Comparison of ENCODE assay signal across 12 cellular contexts in genomic region chr14:90645842-90646443, GRCh38.
DNase-seq lines count a peak whose midpoint lies in the region; ATAC-seq and TF ChIP-seq lines count a peak whose summit lies in the region.
"Had no signal": no experiment of that assay in that cellular context is flagged by ENCODE, and none has a peak within 500 bp of the region (broad histone marks: within the 10 kb centered on the region; RNA-seq: fewer than 3 reads in every experiment).

No MANE protein-coding gene starts in this region.

- no peak overlapping the region for H2AFZ ChIP-seq in neural progenitor cell (replicated peaks)

- H3K79me2 ChIP-seq in neural progenitor cell (ENCODE audit: low read depth): no peaks in the 10 kb centered on the region

- peaks cover 44% of the 10 kb centered on the region for H3F3A ChIP-seq in neural progenitor cell (ENCODE audit: low read depth)

- H3K36me3 ChIP-seq in endodermal cell (ENCODE audit: control insufficient read depth, insufficient read depth, low read length) (peaks cover 3% of the 10 kb centered on the region), neural progenitor cell (no peaks in the 10 kb centered on the region), prostate gland (no peaks in the 10 kb centered on the region)

- H3K9ac ChIP-seq in endodermal cell (ENCODE audit: extremely low read depth, low read length, poor library complexity, severe bottlenecking) (no peak overlapping the region), neural progenitor cell (no peak overlapping the region)

- H3K27me3 ChIP-seq in endodermal cell (ENCODE audit: control insufficient read depth, insufficient read depth, low read length, poor library complexity, severe bottlenecking) (no peaks in the 10 kb centered on the region), neural progenitor cell (no peaks in the 10 kb centered on the region), prostate gland (replicated peaks; ENCODE audit: insufficient read depth) (no peaks in the 10 kb centered on the region), right cardiac atrium (ENCODE audit: control insufficient read depth, insufficient read depth) (no peaks in the 10 kb centered on the region)
- H3K27me3 ChIP-seq: right atrium auricular region had no signal

- intact Hi-C loops in prostate gland (cut with DNase I): no loop called here
- intact Hi-C loops in right cardiac atrium (cut with DNase I): no loop called here

- TF ChIP-seq CTCF in endodermal cell (conservative IDR thresholded peaks at IDR 0.05): no peak
- TF ChIP-seq CTCF in neural progenitor cell (IDR thresholded peaks at IDR 0.05): no peak
- no peak for TF ChIP-seq CTCF in prostate gland (IDR thresholded peaks at IDR 0.05)

- H3K4me3 ChIP-seq in endodermal cell (ENCODE audit: low read length): no peak overlapping the region
- H3K4me3 ChIP-seq in neural progenitor cell: no peak overlapping the region
- no peak overlapping the region for H3K4me3 ChIP-seq in prostate gland
- no peak overlapping the region for H3K4me3 ChIP-seq in right cardiac atrium (ENCODE audit: low read length)
- H3K4me3 ChIP-seq: GM12878, right atrium auricular region had no signal

- H4K20me1 ChIP-seq in neural progenitor cell (ENCODE audit: low read depth): no peaks in the 10 kb centered on the region

- H3K4me3 Mint-ChIP-seq in endodermal cell: no peak overlapping the region
- no peak overlapping the region for H3K4me3 Mint-ChIP-seq in neural progenitor cell
- H3K4me3 Mint-ChIP-seq: CD4-positive, CD25-positive, alpha-beta regulatory T cell had no signal

- WGBS in endodermal cell (ENCODE audit: insufficient coverage in 1 of 2, insufficient read length in 1 of 2), 2 experiments: 75 to 83% methylated on average over 6 of the region's 6 CpGs
- 88% methylated on average over 6 of the region's 6 CpGs for WGBS in prostate gland
- WGBS in right cardiac atrium: 95% methylated on average over 6 of the region's 6 CpGs

- peaks cover 42% of the 10 kb centered on the region for H3K4me1 ChIP-seq in endodermal cell (ENCODE audit: control insufficient read depth, insufficient read depth, low read length)
- H3K4me1 ChIP-seq in neural progenitor cell: peaks cover 44% of the 10 kb centered on the region
- no peaks in the 10 kb centered on the region for H3K4me1 ChIP-seq in prostate gland (replicated peaks)
- H3K4me1 ChIP-seq in right cardiac atrium (ENCODE audit: control insufficient read depth, insufficient read depth, low read length): peaks cover 6% of the 10 kb centered on the region

- H3K4me1 Mint-ChIP-seq in endodermal cell (peaks cover 60% of the 10 kb centered on the region), neural progenitor cell (peaks cover 39% of the 10 kb centered on the region)

- peak; percentile 86 for DNase-seq in Daoy (ENCODE audit: low read depth)
- DNase-seq in NCI-H1105 (lab: John Stamatoyannopoulos, UW): peak; percentile 2
- peak; percentile 96 for DNase-seq in endodermal cell
- peak; percentile 33 for DNase-seq in neural progenitor cell (ENCODE audit: low spot score)
- no peak for DNase-seq in activated CD8-positive, alpha-beta memory T cell treated with anti-CD3 and anti-CD28 coated beads for 24 hours
- DNase-seq in prostate gland (ENCODE audit: low spot score): no peak
- no peak for DNase-seq in right cardiac atrium
- DNase-seq: CD4-positive, CD25-positive, alpha-beta regulatory T cell; effector CD8-positive, alpha-beta T cell had no signal

- H3K9me3 ChIP-seq in endodermal cell (ENCODE audit: control insufficient read depth, low read length) (no peaks in the 10 kb centered on the region), neural progenitor cell (ENCODE audit: low read depth) (no peaks in the 10 kb centered on the region), prostate gland (no peaks in the 10 kb centered on the region), right cardiac atrium (ENCODE audit: control insufficient read depth, low read length) (no peaks in the 10 kb centered on the region)
- H3K9me3 ChIP-seq: right atrium auricular region had no signal

- TF ChIP-seq POLR2A in prostate gland (IDR thresholded peaks at IDR 0.05) (no peak), GM18505 (IDR thresholded peaks at IDR 0.05; ENCODE audit: borderline replicate concordance, extremely low read depth, insufficient read depth, insufficient read length) (no peak)

- H3K27ac ChIP-seq in endodermal cell (ENCODE audit: low read depth, low read length) (no peak overlapping the region), neural progenitor cell (no peak overlapping the region), prostate gland (no peak overlapping the region), right cardiac atrium (ENCODE audit: low read length) (no peak overlapping the region)

- no peak overlapping the region for H3K27ac Mint-ChIP-seq in endodermal cell
- peak overlapping the region; percentile 11 for H3K27ac Mint-ChIP-seq in neural progenitor cell

- H3K9me3 Mint-ChIP-seq in endodermal cell (no peaks in the 10 kb centered on the region), neural progenitor cell (no peaks in the 10 kb centered on the region)
- H3K9me3 Mint-ChIP-seq: CD4-positive, CD25-positive, alpha-beta regulatory T cell had no signal

- peaks cover 5% of the 10 kb centered on the region for H3K36me3 Mint-ChIP-seq in endodermal cell (ENCODE audit: low read depth)
- peaks cover 32% of the 10 kb centered on the region for H3K36me3 Mint-ChIP-seq in neural progenitor cell

- no peak overlapping the region for H3K4me2 ChIP-seq in neural progenitor cell

- ATAC-seq in GM18505 (IDR thresholded peaks at IDR 0.05; ENCODE audit: unreplicated experiment) (no peak), right cardiac atrium (no peak)
- ATAC-seq: GM12878 had no signal

- H3K27me3 Mint-ChIP-seq in endodermal cell (ENCODE audit: insufficient read depth) (no peaks in the 10 kb centered on the region), neural progenitor cell (ENCODE audit: insufficient read depth, low read depth) (peaks cover 7% of the 10 kb centered on the region)
- H3K27me3 Mint-ChIP-seq: CD4-positive, CD25-positive, alpha-beta regulatory T cell had no signal

Comparison
In these comparisons a context has a peak if more than half of its experiments do, and no peak if none do; other contexts are left out.
1. DNase-seq: peak in Daoy (single experiment), NCI-H1105 (single experiment), endodermal cell (single experiment) and neural progenitor cell (single experiment); none in activated CD8-positive, alpha-beta memory T cell treated with anti-CD3 and anti-CD28 coated beads for 24 hours (single experiment), prostate gland (single experiment) and right cardiac atrium (0 of 3).